ENCODE assay signal across 1 cellular context in genomic region chr19:8005534-8006256, GRCh38.
TF ChIP-seq lines count a peak whose summit lies in the region.

TSS of gene ELAVL1 (minus strand) at chr19:8005641. CDS start at chr19:7991815, 13,826 bp downstream.

TF ChIP-seq in K562, 482 proteins besides CTCF, POLR2A, EP300 and RAD21 (continued from another document):
- no peak for TF ChIP-seq TAL1 (IDR thresholded peaks at IDR 0.05)
- TF ChIP-seq PATZ1 (CRISPR knock-in tag; IDR thresholded peaks at IDR 0.05; ENCODE audit: borderline replicate concordance) = no peak
- 0 out of 2 replicates have a peak, but pooled peaks have one; percentile 11 for TF ChIP-seq NBN (IDR thresholded peaks at IDR 0.05; ENCODE audit: low read depth)
- peak; percentile 77 for TF ChIP-seq CHD2 (IDR thresholded peaks at IDR 0.05; ENCODE audit: low read depth, low read length)
- TF ChIP-seq U2AF2 (optimal IDR thresholded peaks at IDR 0.05; ENCODE audit: low read depth, low read length) = no peak
- peak; percentile 81 for TF ChIP-seq TBP (optimal IDR thresholded peaks at IDR 0.05; ENCODE audit: low read depth, low read length)
- TF ChIP-seq WHSC1 (IDR thresholded peaks at IDR 0.05; ENCODE audit: low read length) = no peak
- no peak for TF ChIP-seq SRSF7 (optimal IDR thresholded peaks at IDR 0.05; ENCODE audit: low read depth, low read length)
- TF ChIP-seq E2F4 (CRISPR knock-in tag; IDR thresholded peaks at IDR 0.05; ENCODE audit: low read depth) = no peak
- peak; percentile 91 for TF ChIP-seq SAP30 (IDR thresholded peaks at IDR 0.05; ENCODE audit: borderline replicate concordance, insufficient read depth, low read depth, low read length, poor library complexity, severe bottlenecking)
- TF ChIP-seq RBM34 (IDR thresholded peaks at IDR 0.05; ENCODE audit: borderline replicate concordance, insufficient read depth, low read length) = no peak
- TF ChIP-seq BRF2 (IDR thresholded peaks at IDR 0.05; ENCODE audit: borderline replicate concordance, insufficient read depth, insufficient read length) = no peak
- TF ChIP-seq ZFP91 (CRISPR knock-in tag; IDR thresholded peaks at IDR 0.05) = 0 out of 2 replicates have a peak, but pooled peaks have one; percentile 44
- TF ChIP-seq ELF4 (CRISPR knock-in tag; IDR thresholded peaks at IDR 0.05) = no peak
- no peak for TF ChIP-seq FUS (optimal IDR thresholded peaks at IDR 0.05; ENCODE audit: low read depth, low read length)
- peak; percentile 89 for TF ChIP-seq FOS (IDR thresholded peaks at IDR 0.05; ENCODE audit: extremely low read depth, insufficient read length)
- TF ChIP-seq SRSF1 (IDR thresholded peaks at IDR 0.05; ENCODE audit: low read depth, low read length) = no peak
- TF ChIP-seq PKNOX1 (IDR thresholded peaks at IDR 0.05) = peak; percentile 87
- TF ChIP-seq TRIM25 (IDR thresholded peaks at IDR 0.05; ENCODE audit: borderline replicate concordance) = no peak
- TF ChIP-seq CREB1 (IDR thresholded peaks at IDR 0.05) = peak; percentile 32; the same call in 1 of the 2 replicates
- TF ChIP-seq CREB1 (CRISPR knock-in tag; IDR thresholded peaks at IDR 0.05) = peak; percentile 67; the same call in 1 of the 2 replicates
- peak; percentile 41; the same call in 1 of the 2 replicates for TF ChIP-seq DPF2 (IDR thresholded peaks at IDR 0.05)
- TF ChIP-seq RNF219 (CRISPR knock-in tag; IDR thresholded peaks at IDR 0.05) = no peak
- no peak for TF ChIP-seq MXD1 (CRISPR knock-in tag; IDR thresholded peaks at IDR 0.05; ENCODE audit: borderline replicate concordance, poor library complexity, severe bottlenecking)
- no peak for TF ChIP-seq SMARCA5 (IDR thresholded peaks at IDR 0.05)
- peak; percentile 39; the same call in 1 of the 2 replicates for TF ChIP-seq SP1 (CRISPR knock-in tag; IDR thresholded peaks at IDR 0.05)
- TF ChIP-seq NR4A1 (CRISPR knock-in tag; IDR thresholded peaks at IDR 0.05) = 0 out of 2 replicates have a peak, but pooled peaks have one; percentile 39
- TF ChIP-seq NR4A1 (tag; IDR thresholded peaks at IDR 0.05) = no peak
- peak in 1 of 2 experiments; percentile 70; a peak in 3 of 4 replicates for TF ChIP-seq MNT (conservative IDR thresholded peaks at IDR 0.05)
- no peak for TF ChIP-seq MAFF (IDR thresholded peaks at IDR 0.05; ENCODE audit: low read length)
- 0 out of 2 replicates have a peak, but pooled peaks have one; percentile 25 for TF ChIP-seq SMAD3 (CRISPR knock-in tag; conservative IDR thresholded peaks at IDR 0.05)
- TF ChIP-seq KLF13 (tag; IDR thresholded peaks at IDR 0.05; ENCODE audit: borderline replicate concordance, low read depth) = no peak
- no peak for TF ChIP-seq ZNF174 (CRISPR knock-in tag; IDR thresholded peaks at IDR 0.05)
- no peak for TF ChIP-seq RERE (CRISPR knock-in tag; IDR thresholded peaks at IDR 0.05; ENCODE audit: borderline replicate concordance)
TF ChIP-seq in K562: peak in this region for 129.
